24 cellular contexts compared by ENCODE assay signal in genomic region chr15:82858932-82859331, GRCh38. TPM values are rescaled to one million over a fixed set of nuclear protein-coding genes. Genes with fewer than 3 reads are reported as not detected.
"Had no signal": no experiment of that assay in that cellular context is flagged by ENCODE, and none has a peak within 500 bp of the region (broad histone marks: within the 10 kb centered on the region; RNA-seq: fewer than 3 reads in every experiment).

No MANE protein-coding gene starts in this region.

- DNase-seq: Kasumi-1, MM.1S, NCI-H1092 treated with DMSO at 0.1 percent for 48 hours, NCI-H1436, NCI-H187, NCI-H2029, NCI-H2081 treated with DMSO at 0.1 percent for 48 hours, NCI-H2171, NCI-H226, NCI-H446, NCI-H510A, NCI-H524 treated with DMSO at 0.1 percent for 48 hours, NCI-H69, NCI-H774, Right ventricle myocardium superior, RPMI8226, SIG-M5 had no signal

- H3K9me3 ChIP-seq: SJSA1 had no signal

- H3K4me1 ChIP-seq: SJSA1 had no signal

- H3K27ac ChIP-seq: KMS-11, SJSA1, SK-N-MC had no signal

- H3K4me3 ChIP-seq: K562, SJSA1, SK-N-MC had no signal

- H3K36me3 ChIP-seq: SJSA1 had no signal

- H3K27me3 Mint-ChIP-seq: IgD-negative memory B cell had no signal

- H3K9ac ChIP-seq: KMS-11 had no signal

- H3K9me3 Mint-ChIP-seq: IgD-negative memory B cell had no signal

- H3K4me2 ChIP-seq: KMS-11 had no signal

- ATAC-seq: K562 had no signal

- H3K4me3 Mint-ChIP-seq: IgD-negative memory B cell had no signal

RNA-seq across cellular contexts. Expression of gene FSD2, which starts 53.1 kb away (rescaled TPM):
- total RNA-seq: HT1080, K562, M059J, SJSA1 had no signal
